8 cellular contexts compared by ENCODE assay signal in the genomic region with DNA sequence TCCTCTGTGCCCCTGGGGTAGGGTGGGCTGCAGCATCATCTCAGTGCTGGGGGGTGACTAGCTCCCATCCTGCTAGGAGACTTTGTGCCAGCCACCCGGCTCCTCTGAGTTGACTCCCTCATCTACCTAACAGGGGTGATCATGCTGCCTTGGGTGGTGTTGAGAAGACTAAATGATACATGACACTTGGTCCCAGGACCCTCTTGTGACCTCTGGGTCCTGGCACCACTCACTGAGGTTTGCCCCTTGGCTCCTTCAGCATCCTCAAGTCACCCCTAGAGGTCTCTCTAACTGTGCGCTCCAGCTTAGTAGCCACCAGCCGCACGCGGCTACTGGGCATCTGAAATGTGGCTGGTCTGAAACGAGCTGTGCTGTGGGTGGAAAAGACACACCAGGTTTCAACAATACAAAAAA.
DNase-seq lines count a peak whose midpoint lies in the region; ATAC-seq, FAIRE-seq and TF ChIP-seq lines count a peak whose summit lies in the region.

No MANE protein-coding gene starts in this region.

- TF ChIP-seq CTCF in brain (conservative IDR thresholded peaks at IDR 0.05) = peak; percentile 18 to 64

- no peak for ATAC-seq in HG03108 (IDR thresholded peaks at IDR 0.05; ENCODE audit: unreplicated experiment)

- no peak overlapping the region for H3K27ac Mint-ChIP-seq in brain

- FAIRE-seq in GM12892 (lab: Jason Lieb, UNC) = peak; percentile 90

- no peak overlapping the region for H3K4me3 Mint-ChIP-seq in brain

- TF ChIP-seq POLR2A in GM12892 (IDR thresholded peaks at IDR 0.05; ENCODE audit: low read depth, low read length) = no peak

- H3K27me3 Mint-ChIP-seq in brain = peaks cover 4% of the 10 kb centered on the region

- no peaks in the 10 kb centered on the region for H3K4me1 Mint-ChIP-seq in brain

- peaks cover 0 to 9% (median 4%) of the 10 kb centered on the region in 5 experiments for H3K9me3 Mint-ChIP-seq in brain

- no peaks in the 10 kb centered on the region for H3K36me3 Mint-ChIP-seq in brain

- peak; percentile 66 for DNase-seq in AG20443 (ENCODE audit: low spot score)
- peak; percentile 50 for DNase-seq in GM12892 (ENCODE audit: insufficient read length)
- DNase-seq in NCI-H82 (lab: John Stamatoyannopoulos, UW) = peak; percentile 60
- DNase-seq in medulla oblongata (ENCODE audit: extremely low spot score) = peak; percentile 48
- no peak for DNase-seq in mucosa of gallbladder (ENCODE audit: low spot score)
- DNase-seq in NCI-H2029 (lab: John Stamatoyannopoulos, UW) = no peak

Comparison
In these comparisons a context has a peak if more than half of its experiments do, and no peak if none do; other contexts are left out.
1. DNase-seq: peak in AG20443 (single experiment), GM12892 (single experiment), NCI-H82 (single experiment) and medulla oblongata (single experiment); none in mucosa of gallbladder (single experiment) and NCI-H2029 (single experiment).